ENCODE assay signal across 24 cellular contexts in genomic region chr4:82825425-82825824, GRCh38. TPM values are rescaled to one million over a fixed set of nuclear protein-coding genes. Genes with fewer than 3 reads are reported as not detected.
DNase-seq lines count a peak whose midpoint lies in the region; ATAC-seq, FAIRE-seq and TF ChIP-seq lines count a peak whose summit lies in the region.
"Had no signal": no experiment of that assay in that cellular context is flagged by ENCODE, and none has a peak within 500 bp of the region (broad histone marks: within the 10 kb centered on the region; RNA-seq: fewer than 3 reads in every experiment).

No MANE protein-coding gene starts in this region.

- TF ChIP-seq EP300 in HepG2 (IDR thresholded peaks at IDR 0.05; ENCODE audit: low read depth in 2 of 2, low read length in 2 of 2) (no peak), HepG2 (CRISPR knock-in tag; IDR thresholded peaks at IDR 0.05; ENCODE audit: borderline replicate concordance) (no peak), upper lobe of left lung (IDR thresholded peaks at IDR 0.05) (no peak)

- H3K36me3 Mint-ChIP-seq in astrocyte (ENCODE audit: low read depth, unreplicated experiment) (peaks cover 22% of the 10 kb centered on the region), T-cell (peaks cover 58% of the 10 kb centered on the region)

- no peak for TF ChIP-seq RAD21 in HepG2 (CRISPR knock-in tag; IDR thresholded peaks at IDR 0.05)

- H3K9me3 ChIP-seq in HepG2 (ENCODE audit: low read length) (no peaks in the 10 kb centered on the region), right lobe of liver (no peaks in the 10 kb centered on the region), astrocyte (ENCODE audit: insufficient read depth, low read depth, low read length) (no peaks in the 10 kb centered on the region), upper lobe of left lung (no peaks in the 10 kb centered on the region), aorta (ENCODE audit: control insufficient read depth, low read length) (no peaks in the 10 kb centered on the region)
- H3K9me3 ChIP-seq: A549 had no signal

- no peak for FAIRE-seq in HepG2 (lab: Jason Lieb, UNC)
- FAIRE-seq in astrocyte (lab: Jason Lieb, UNC), result peak; percentile 55
- FAIRE-seq: A549, GM18507, H1 had no signal

- DNase-seq in HepG2 (ENCODE audit: low spot score), result no peak
- no peak for DNase-seq in right lobe of liver
- DNase-seq in astrocyte (ENCODE audit: low read depth), result no peak
- DNase-seq in globus pallidus (ENCODE audit: low spot score), result peak; percentile 16
- no peak for DNase-seq in upper lobe of left lung
- DNase-seq in aorta, result no peak
- DNase-seq in T-cell, result no peak
- DNase-seq: DMS53, GDM1, NCI-H1105, NCI-H146, NCI-H2029, NCI-H2227 treated with DMSO at 0.1 percent for 48 hours, NCI-H510A, NCI-H748 treated with DMSO at 0.1 percent for 48 hours, PC-9, RPMI8226, SHP77 had no signal

- H3K4me2 ChIP-seq in HepG2 (ENCODE audit: low read depth, low read length) (no peak overlapping the region), astrocyte (ENCODE audit: low read length) (no peak overlapping the region)
- H3K4me2 ChIP-seq: A549, PC-9 had no signal

- H3K4me3 ChIP-seq in HepG2 (replicated peaks in 1 of 3; ENCODE audit: insufficient read depth in 1 of 3, low read depth in 2 of 3, low read length in 3 of 3) (no peak overlapping the region), right lobe of liver (no peak overlapping the region), astrocyte (ENCODE audit: insufficient read depth, low read depth, low read length) (no peak overlapping the region), upper lobe of left lung (no peak overlapping the region), aorta (ENCODE audit: low read length in 2 of 2) (no peak overlapping the region)
- H3K4me3 ChIP-seq: A549, PC-9 had no signal

- no peak overlapping the region for H2AFZ ChIP-seq in HepG2 (ENCODE audit: low read length)
- H2AFZ ChIP-seq in astrocyte (ENCODE audit: low read depth, low read length), result no peak overlapping the region
- H2AFZ ChIP-seq: PC-9 had no signal

- in situ Hi-C loops in HepG2 (cut with HindIII; ENCODE audit: extremely low pct_ligation_motif_present, low pct_unique_long_range_greater_than_20kb), result no loop called here

- no peak for TF ChIP-seq POLR2A in HepG2 (IDR thresholded peaks at IDR 0.05; ENCODE audit: insufficient read depth in 1 of 2, low read depth in 2 of 2, low read length in 2 of 2)
- no peak for TF ChIP-seq POLR2A in right lobe of liver (IDR thresholded peaks at IDR 0.05)
- TF ChIP-seq POLR2A in upper lobe of left lung (IDR thresholded peaks at IDR 0.05), result no peak

- H3K27me3 Mint-ChIP-seq in astrocyte (ENCODE audit: low read depth, unreplicated experiment), result no peaks in the 10 kb centered on the region
- H3K27me3 Mint-ChIP-seq in T-cell, result no peaks in the 10 kb centered on the region
- H3K27me3 Mint-ChIP-seq: B cell had no signal

- H4K20me1 ChIP-seq in HepG2 (ENCODE audit: insufficient read depth, low read length) (no peaks in the 10 kb centered on the region; the same call in 1 of the 2 replicates), astrocyte (ENCODE audit: insufficient read depth, low read length) (peaks cover 47% of the 10 kb centered on the region)

- H3K79me2 ChIP-seq in HepG2 (ENCODE audit: insufficient read depth, low read length), result no peaks in the 10 kb centered on the region
- peaks cover 9% of the 10 kb centered on the region for H3K79me2 ChIP-seq in astrocyte (ENCODE audit: insufficient read depth, low read length)

- H3K27ac ChIP-seq in HepG2 (ENCODE audit: extremely low read length, insufficient read depth, low read length), result no peak overlapping the region
- H3K27ac ChIP-seq in right lobe of liver, result no peak overlapping the region
- H3K27ac ChIP-seq in astrocyte (ENCODE audit: low read depth, low read length), result no peak overlapping the region
- peak overlapping the region; percentile 71 for H3K27ac ChIP-seq in temporal lobe (ENCODE audit: low read depth, low read length)
- no peak overlapping the region for H3K27ac ChIP-seq in upper lobe of left lung
- no peak overlapping the region for H3K27ac ChIP-seq in aorta (ENCODE audit: low read depth in 1 of 2, low read length in 2 of 2)
- H3K27ac ChIP-seq: A549, PC-9 had no signal

- no peaks in the 10 kb centered on the region for H3K4me1 ChIP-seq in HepG2 (ENCODE audit: insufficient read depth, low read length)
- no peaks in the 10 kb centered on the region for H3K4me1 ChIP-seq in right lobe of liver
- peaks cover 6% of the 10 kb centered on the region for H3K4me1 ChIP-seq in astrocyte (ENCODE audit: insufficient read depth, low read length)
- H3K4me1 ChIP-seq in upper lobe of left lung, result no peaks in the 10 kb centered on the region
- H3K4me1 ChIP-seq in aorta (ENCODE audit: control insufficient read depth in 1 of 2, insufficient read depth in 2 of 2, low read length in 2 of 2), result no peaks in the 10 kb centered on the region
- H3K4me1 ChIP-seq: A549 had no signal

- intact Hi-C loops in HepG2 (cut with micrococcal nuclease; ENCODE audit: unreplicated experiment) (no loop called here), right lobe of liver (cut with DNase I) (no loop called here), aorta (cut with DNase I) (loop anchor here in 1 of 2 donors (10.0 kb wide), 1 partner anchor 49 kb away; no protein-coding TSS in a partner anchor)

- no peaks in the 10 kb centered on the region for H3K9me3 Mint-ChIP-seq in astrocyte (ENCODE audit: unreplicated experiment)
- no peaks in the 10 kb centered on the region for H3K9me3 Mint-ChIP-seq in T-cell
- H3K9me3 Mint-ChIP-seq: CD14-positive monocyte had no signal

- H3K4me3 Mint-ChIP-seq in astrocyte (ENCODE audit: unreplicated experiment), result no peak overlapping the region
- no peak overlapping the region for H3K4me3 Mint-ChIP-seq in T-cell
- H3K4me3 Mint-ChIP-seq: B cell, CD14-positive monocyte had no signal

- no peak overlapping the region for H3K27ac Mint-ChIP-seq in astrocyte (ENCODE audit: unreplicated experiment)
- H3K27ac Mint-ChIP-seq in T-cell, result no peak overlapping the region
- H3K27ac Mint-ChIP-seq: B cell had no signal

- H3K9ac ChIP-seq in HepG2 (ENCODE audit: insufficient read depth, low read depth, low read length) (no peak overlapping the region), astrocyte (ENCODE audit: low read length) (no peak overlapping the region)

- peaks cover 18% of the 10 kb centered on the region for H3K4me1 Mint-ChIP-seq in astrocyte (ENCODE audit: low read depth, unreplicated experiment)
- no peaks in the 10 kb centered on the region for H3K4me1 Mint-ChIP-seq in T-cell
- H3K4me1 Mint-ChIP-seq: B cell, CD14-positive monocyte had no signal

- H3K36me3 ChIP-seq in HepG2 (replicated peaks in 1 of 2; ENCODE audit: control insufficient read depth in 1 of 2, insufficient read depth in 2 of 2, low read length in 2 of 2) (peaks cover 22 to 66% of the 10 kb centered on the region in 2 experiments), right lobe of liver (peaks cover 9 to 89% (median 52%) of the 10 kb centered on the region in 4 donors), astrocyte (ENCODE audit: insufficient read depth, low read length) (peaks cover 72% of the 10 kb centered on the region), upper lobe of left lung (peaks cover 62 to 96% (median 79%) of the 10 kb centered on the region in 4 donors), aorta (ENCODE audit: control insufficient read depth in 1 of 2, insufficient read depth in 2 of 2, low read length in 1 of 2) (peaks cover 11 to 15% of the 10 kb centered on the region in 2 donors)

- H3K27me3 ChIP-seq in HepG2 (ENCODE audit: control insufficient read depth in 1 of 2, insufficient read depth in 2 of 2, low read length in 2 of 2) (no peaks in the 10 kb centered on the region), right lobe of liver (no peaks in the 10 kb centered on the region), astrocyte (ENCODE audit: insufficient read depth, low read length) (no peaks in the 10 kb centered on the region), upper lobe of left lung (no peaks in the 10 kb centered on the region), aorta (ENCODE audit: control insufficient read depth in 1 of 2, insufficient read depth in 2 of 2, low read length in 1 of 2) (no peaks in the 10 kb centered on the region)

- CTCF ChIA-PET in HepG2 (lab: Yijun Ruan, JAX; ENCODE audit: low intra/inter-chr PET ratio, low total read pairs) (no interaction called here), T-cell (lab: Charles Lee) (no interaction called here)

- no peak for TF ChIP-seq CTCF in HepG2 (CRISPR knock-in tag; IDR thresholded peaks at IDR 0.05)
- TF ChIP-seq CTCF in right lobe of liver (IDR thresholded peaks at IDR 0.05), result no peak
- TF ChIP-seq CTCF in astrocyte (IDR thresholded peaks at IDR 0.05; ENCODE audit: insufficient read depth, low read depth, low read length), result no peak
- TF ChIP-seq CTCF in upper lobe of left lung (IDR thresholded peaks at IDR 0.05), result no peak

- 0 out of 3 replicates have a peak, but pooled peaks have one; percentile 8 for ATAC-seq in HepG2
- no peak for ATAC-seq in right lobe of liver
- ATAC-seq in upper lobe of left lung (ENCODE audit: low FRiP score in 2 of 2), result no peak
- ATAC-seq in aorta (ENCODE audit: low FRiP score), result no peak
- ATAC-seq in T-cell (replicated peaks in 1 of 4), result no peak
- ATAC-seq: A549 had no signal

- POLR2A ChIA-PET in HepG2 (lab: Yijun Ruan, JAX), result no interaction called here
- POLR2A ChIA-PET in T-cell (lab: Charles Lee), result no interaction called here

- WGBS in HepG2 (ENCODE audit: low lambda C conversion rate), result 95% methylated on average over 3 of the region's 3 CpGs
- WGBS in right lobe of liver (ENCODE audit: insufficient coverage, low coverage, low lambda C conversion rate, missing lambda C conversion rate), result 81% methylated on average over 3 of the region's 3 CpGs
- 86 to 91% methylated on average over 3 of the region's 3 CpGs for WGBS in upper lobe of left lung, 2 donors
- WGBS in aorta, 2 donors, result 50 to 56% methylated on average over 3 of the region's 3 CpGs

- BruUV-seq in HepG2 (replicated peaks; lab: Mats Ljungman, UMichigan), result no TSS peak

RNA-seq across cellular contexts. Expression of gene SCD5, which starts 26.8 kb away (rescaled TPM):
- total RNA-seq in HepG2 (2016; rRNA removed; fragmentation: Illumina TruSeq; extraction: Trizol) (not detected in 2 replicates), right lobe of liver (1 to 10 TPM in 3 of 6 experiments, under 1 TPM in 3; 0.62 to 1.4 (median 0.96) TPM), astrocyte (61.7 and 63.1 TPM in 2 replicates), temporal lobe (271 TPM), upper lobe of left lung (10 to 100 TPM; 17.8 to 40.3 (median 25.3) TPM), aorta (10 to 100 TPM in 1 of 2 donors, 1 to 10 TPM in 1; 6.0 to 11.5 TPM), T-cell (1 to 10 TPM in 4 of 5 donors, under 1 TPM in 1; 0.72 to 2.0 (median 1.3) TPM)
- not detected in 2 replicates for total RNA-seq in HepG2 (2016; cell fraction: cytosol; rRNA removed; fragmentation: Illumina TruSeq; extraction: Trizol; ENCODE audit: low read depth)
- not detected in 2 replicates for total RNA-seq in HepG2 (2016; cell fraction: insoluble cytoplasmic fraction; rRNA removed; fragmentation: Illumina TruSeq; extraction: Trizol)
- not detected in 2 replicates for total RNA-seq in HepG2 (2016; cell fraction: membrane; rRNA removed; fragmentation: Illumina TruSeq; extraction: Trizol)
- total RNA-seq in HepG2 (2016; cell fraction: nucleus; rRNA removed; fragmentation: Illumina TruSeq; extraction: Trizol), result not detected in 2 replicates
- polyA plus RNA-seq in HepG2 (2011; rRNA removed) (not detected in 2 replicates), aorta (1 to 10 TPM; 2.6 to 4.4 TPM)
- not detected in 2 replicates for polyA plus RNA-seq in HepG2 (2011; cell fraction: cytosol; rRNA removed)
- polyA plus RNA-seq in HepG2 (2011; cell fraction: nucleus; rRNA removed), result not detected in 2 replicates
- not detected in 2 replicates for polyA plus RNA-seq in HepG2 (2012)
- polyA plus RNA-seq in HepG2 (2016; cell fraction: cytosol; fragmentation: Illumina TruSeq; extraction: Trizol; ENCODE audit: low read depth), result not detected in 2 replicates
- polyA plus RNA-seq in HepG2 (2016; cell fraction: insoluble cytoplasmic fraction; fragmentation: Illumina TruSeq; extraction: Trizol; ENCODE audit: low read depth), result not detected in 2 replicates
- not detected in 2 replicates for polyA plus RNA-seq in HepG2 (2016; cell fraction: membrane; fragmentation: Illumina TruSeq; extraction: Trizol; ENCODE audit: low read depth)
- 0.15 TPM in 1 of 2 replicates, not detected in the other for polyA plus RNA-seq in HepG2 (2016; cell fraction: nucleus; fragmentation: Illumina TruSeq; extraction: Trizol; ENCODE audit: insufficient read depth, low read depth)
- polyA minus RNA-seq in HepG2 (2011; rRNA and poly(A)+ RNA removed; ENCODE audit: low replicate concordance), result 1.8 TPM in 1 of 2 replicates, not detected in the other
- not detected in 2 replicates for polyA minus RNA-seq in HepG2 (2011; cell fraction: cytosol; rRNA and poly(A)+ RNA removed)
- polyA minus RNA-seq in HepG2 (2011; cell fraction: nucleus; rRNA and poly(A)+ RNA removed), result not detected in 2 replicates
- total RNA-seq: B cell had no signal
